ENCODE assay signal across 18 cellular contexts in the genomic region with DNA sequence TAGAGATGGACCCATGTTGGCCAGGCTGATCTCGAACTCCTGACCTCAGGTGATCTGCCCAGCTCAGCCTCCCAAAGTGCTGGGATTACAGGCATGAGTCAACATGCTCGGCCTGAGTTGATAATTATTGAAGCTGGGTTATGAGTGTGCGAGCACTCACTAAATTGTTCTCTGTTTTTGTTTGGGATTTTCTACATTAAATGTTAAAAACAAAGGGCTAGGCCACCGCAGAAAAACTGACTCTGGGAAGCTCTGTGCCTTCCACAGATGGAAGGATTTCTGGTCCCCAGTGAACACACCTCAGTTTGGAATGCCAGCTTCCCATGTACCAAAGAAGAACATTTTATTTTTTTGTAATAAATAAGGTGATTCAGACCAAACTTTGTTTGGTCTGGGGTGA.
DNase-seq lines count a peak whose midpoint lies in the region; ATAC-seq, FAIRE-seq and TF ChIP-seq lines count a peak whose summit lies in the region.
"Had no signal": no experiment of that assay in that cellular context is flagged by ENCODE, and none has a peak within 500 bp of the region (broad histone marks: within the 10 kb centered on the region; RNA-seq: fewer than 3 reads in every experiment).

No MANE protein-coding gene starts in this region.

- H3K27me3 ChIP-seq in astrocyte (ENCODE audit: insufficient read depth, low read length) (no peaks in the 10 kb centered on the region), esophagus muscularis mucosa (no peaks in the 10 kb centered on the region)
- H3K27me3 ChIP-seq: BLaER1 had no signal

- no peak for TF ChIP-seq EP300 in esophagus muscularis mucosa (IDR thresholded peaks at IDR 0.05)

- peaks cover 69% of the 10 kb centered on the region for H3K4me1 Mint-ChIP-seq in activated CD8-positive, alpha-beta T cell treated with anti-CD3 and anti-CD28 coated beads for 36 hours (ENCODE audit: low read depth)
- peaks cover 22% of the 10 kb centered on the region for H3K4me1 Mint-ChIP-seq in activated CD8-positive, alpha-beta T cell treated with anti-CD3 and anti-CD28 coated beads, Interleukin-2, amount 10 ng/mL, durations not matched to agents 7 days and 5 days (ENCODE audit: low read depth)
- peaks cover 54% of the 10 kb centered on the region for H3K4me1 Mint-ChIP-seq in astrocyte (ENCODE audit: low read depth, unreplicated experiment)

- POLR2A ChIA-PET in activated CD8-positive, alpha-beta T cell treated with anti-CD3 and anti-CD28 coated beads for 36 hours (lab: Charles Lee), result no interaction called here
- POLR2A ChIA-PET in activated CD8-positive, alpha-beta T cell treated with anti-CD3 and anti-CD28 coated beads, Interleukin-2, amount 10 ng/mL, durations not matched to agents 7 days and 5 days (lab: Charles Lee), result no interaction called here

- H3K4me3 ChIP-seq in astrocyte (ENCODE audit: insufficient read depth, low read depth, low read length), result no peak overlapping the region
- no peak overlapping the region for H3K4me3 ChIP-seq in retinal pigment epithelial cell (ENCODE audit: low read length)
- H3K4me3 ChIP-seq in esophagus muscularis mucosa, result no peak overlapping the region
- H3K4me3 ChIP-seq: BLaER1, HAP-1 had no signal

- no peak overlapping the region for H3K4me2 ChIP-seq in astrocyte (ENCODE audit: low read length)
- H3K4me2 ChIP-seq: BLaER1 had no signal

- peaks cover 41% of the 10 kb centered on the region for H3K4me1 ChIP-seq in astrocyte (ENCODE audit: insufficient read depth, low read length)
- H3K4me1 ChIP-seq in esophagus muscularis mucosa, result peaks cover 1 to 12% (median 11%) of the 10 kb centered on the region in 4 donors

- H3K36me3 Mint-ChIP-seq in activated CD8-positive, alpha-beta T cell treated with anti-CD3 and anti-CD28 coated beads for 36 hours (ENCODE audit: low read depth), result peaks cover 65% of the 10 kb centered on the region
- peaks cover 73% of the 10 kb centered on the region for H3K36me3 Mint-ChIP-seq in activated CD8-positive, alpha-beta T cell treated with anti-CD3 and anti-CD28 coated beads, Interleukin-2, amount 10 ng/mL, durations not matched to agents 7 days and 5 days (ENCODE audit: low read depth)
- peaks cover 14% of the 10 kb centered on the region for H3K36me3 Mint-ChIP-seq in astrocyte (ENCODE audit: low read depth, unreplicated experiment)

- peak overlapping the region; percentile 33 for H3K27ac Mint-ChIP-seq in activated CD8-positive, alpha-beta T cell treated with anti-CD3 and anti-CD28 coated beads for 36 hours
- H3K27ac Mint-ChIP-seq in activated CD8-positive, alpha-beta T cell treated with anti-CD3 and anti-CD28 coated beads, Interleukin-2, amount 10 ng/mL, durations not matched to agents 7 days and 5 days, result no peak overlapping the region
- peak overlapping the region; percentile 7 for H3K27ac Mint-ChIP-seq in astrocyte (ENCODE audit: unreplicated experiment)

- WGBS in esophagus muscularis mucosa, result 91% methylated on average over 4 of the region's 4 CpGs

- CTCF ChIA-PET in activated CD8-positive, alpha-beta T cell treated with anti-CD3 and anti-CD28 coated beads for 36 hours (lab: Charles Lee), result no interaction called here
- CTCF ChIA-PET in activated CD8-positive, alpha-beta T cell treated with anti-CD3 and anti-CD28 coated beads, Interleukin-2, amount 10 ng/mL, durations not matched to agents 7 days and 5 days (lab: Charles Lee), result interaction anchor here (1.2 to 1.4 kb wide), 2 partner anchors 23 to 328 kb away, joined by 3 read pairs; no protein-coding TSS in a partner anchor

- H3K9me3 Mint-ChIP-seq in activated CD8-positive, alpha-beta T cell treated with anti-CD3 and anti-CD28 coated beads for 36 hours, result no peaks in the 10 kb centered on the region
- H3K9me3 Mint-ChIP-seq in activated CD8-positive, alpha-beta T cell treated with anti-CD3 and anti-CD28 coated beads, Interleukin-2, amount 10 ng/mL, durations not matched to agents 7 days and 5 days (ENCODE audit: insufficient read depth), result no peaks in the 10 kb centered on the region
- H3K9me3 Mint-ChIP-seq in astrocyte (ENCODE audit: unreplicated experiment), result no peaks in the 10 kb centered on the region
- H3K9me3 Mint-ChIP-seq: CD8-positive, alpha-beta memory T cell had no signal

- FAIRE-seq in astrocyte (lab: Jason Lieb, UNC), result no peak
- FAIRE-seq: GM12892, H1, HTR-8/SVneo had no signal

- DNase-seq in activated CD8-positive, alpha-beta T cell treated with anti-CD3 and anti-CD28 coated beads for 36 hours, result no peak
- DNase-seq in activated CD8-positive, alpha-beta T cell treated with anti-CD3 and anti-CD28 coated beads, Interleukin-2, amount 10 ng/mL, durations not matched to agents 7 days and 5 days, result no peak
- DNase-seq in astrocyte (ENCODE audit: low read depth) (no peak), kidney tubule cell (ENCODE audit: low spot score) (peak; percentile 19), retinal pigment epithelial cell (ENCODE audit: low read depth) (peak; percentile 59), esophagus muscularis mucosa (ENCODE audit: extremely low spot score) (no peak)
- DNase-seq: 8988T; AML-193; Caco-2; CD8-positive, alpha-beta memory T cell; DND-41; GDM1 had no signal

- H3K27me3 Mint-ChIP-seq in activated CD8-positive, alpha-beta T cell treated with anti-CD3 and anti-CD28 coated beads for 36 hours, result no peaks in the 10 kb centered on the region
- H3K27me3 Mint-ChIP-seq in activated CD8-positive, alpha-beta T cell treated with anti-CD3 and anti-CD28 coated beads, Interleukin-2, amount 10 ng/mL, durations not matched to agents 7 days and 5 days (ENCODE audit: low read depth), result no peaks in the 10 kb centered on the region
- H3K27me3 Mint-ChIP-seq in astrocyte (ENCODE audit: low read depth, unreplicated experiment), result no peaks in the 10 kb centered on the region

- no peak overlapping the region for H3K4me3 Mint-ChIP-seq in activated CD8-positive, alpha-beta T cell treated with anti-CD3 and anti-CD28 coated beads for 36 hours
- H3K4me3 Mint-ChIP-seq in activated CD8-positive, alpha-beta T cell treated with anti-CD3 and anti-CD28 coated beads, Interleukin-2, amount 10 ng/mL, durations not matched to agents 7 days and 5 days, result no peak overlapping the region
- no peak overlapping the region for H3K4me3 Mint-ChIP-seq in astrocyte (ENCODE audit: unreplicated experiment)
- H3K4me3 Mint-ChIP-seq: CD8-positive, alpha-beta memory T cell had no signal

- no peak for TF ChIP-seq POLR2A in esophagus muscularis mucosa (IDR thresholded peaks at IDR 0.05; ENCODE audit: low read depth)

- H3K79me2 ChIP-seq in astrocyte (ENCODE audit: insufficient read depth, low read length), result peaks cover 61% of the 10 kb centered on the region

- ATAC-seq in activated CD8-positive, alpha-beta T cell treated with anti-CD3 and anti-CD28 coated beads for 36 hours, result no peak
- ATAC-seq in activated CD8-positive, alpha-beta T cell treated with anti-CD3 and anti-CD28 coated beads, Interleukin-2, amount 10 ng/mL, durations not matched to agents 7 days and 5 days, result no peak
- ATAC-seq in HG03521 (IDR thresholded peaks at IDR 0.05; ENCODE audit: unreplicated experiment), result no peak

- TF ChIP-seq CTCF in activated CD8-positive, alpha-beta T cell treated with anti-CD3 and anti-CD28 coated beads for 36 hours (IDR thresholded peaks at IDR 0.05), result no peak
- no peak for TF ChIP-seq CTCF in astrocyte (IDR thresholded peaks at IDR 0.05; ENCODE audit: insufficient read depth, low read depth, low read length)
- TF ChIP-seq CTCF in retinal pigment epithelial cell (conservative IDR thresholded peaks at IDR 0.05; ENCODE audit: low read depth, low read length), result no peak
- no peak for TF ChIP-seq CTCF in esophagus muscularis mucosa (IDR thresholded peaks at IDR 0.05)

- H3K9ac ChIP-seq in astrocyte (ENCODE audit: low read length), result no peak overlapping the region
- H3K9ac ChIP-seq: BLaER1 had no signal

- H3K9me3 ChIP-seq in astrocyte (ENCODE audit: insufficient read depth, low read depth, low read length) (no peaks in the 10 kb centered on the region), esophagus muscularis mucosa (no peaks in the 10 kb centered on the region)
- H3K9me3 ChIP-seq: BLaER1, Caco-2, HAP-1 had no signal

- H3K27ac ChIP-seq in astrocyte (ENCODE audit: low read depth, low read length) (no peak overlapping the region), esophagus muscularis mucosa (replicated peaks in 1 of 4) (no peak overlapping the region)
- H3K27ac ChIP-seq: BLaER1 had no signal

- intact Hi-C loops in activated CD8-positive, alpha-beta T cell treated with anti-CD3 and anti-CD28 coated beads for 36 hours (cut with micrococcal nuclease), result no loop called here
- intact Hi-C loops in esophagus muscularis mucosa (cut with DNase I), result no loop called here

- no peak overlapping the region for H2AFZ ChIP-seq in astrocyte (ENCODE audit: low read depth, low read length)

- H4K20me1 ChIP-seq in astrocyte (ENCODE audit: insufficient read depth, low read length), result peaks cover 31% of the 10 kb centered on the region

- H3K36me3 ChIP-seq in astrocyte (ENCODE audit: insufficient read depth, low read length) (peaks cover 32% of the 10 kb centered on the region), esophagus muscularis mucosa (peaks cover 25 to 73% (median 59%) of the 10 kb centered on the region in 4 donors)

Comparison
In these comparisons a context has a peak if more than half of its experiments do, and no peak if none do; other contexts are left out.
1. DNase-seq: peak in kidney tubule cell (single experiment) and retinal pigment epithelial cell (single experiment); none in activated CD8-positive, alpha-beta T cell treated with anti-CD3 and anti-CD28 coated beads for 36 hours (single experiment), activated CD8-positive, alpha-beta T cell treated with anti-CD3 and anti-CD28 coated beads, Interleukin-2, amount 10 ng/mL, durations not matched to agents 7 days and 5 days (single experiment), astrocyte (single experiment) and esophagus muscularis mucosa (single experiment).